Comparison of ENCODE assay signal across 27 cellular contexts in genomic region chr12:103530352-103530751, GRCh38. TPM values are rescaled to one million over a fixed set of nuclear protein-coding genes. Genes with fewer than 3 reads are reported as not detected.
DNase-seq lines count a peak whose midpoint lies in the region; ATAC-seq, FAIRE-seq and TF ChIP-seq lines count a peak whose summit lies in the region.
"Had no signal": no experiment of that assay in that cellular context is flagged by ENCODE, and none has a peak within 500 bp of the region (broad histone marks: within the 10 kb centered on the region; RNA-seq: fewer than 3 reads in every experiment).

No MANE protein-coding gene starts in this region.

- FAIRE-seq in GM12878 (lab: Jason Lieb, UNC) = no peak

- no peak for TF ChIP-seq CTCF in GM12878 (IDR thresholded peaks at IDR 0.05 in 2 of 3, conservative IDR thresholded peaks at IDR 0.05 in 1 of 3; ENCODE audit: control insufficient read depth in 2 of 3, extremely low read depth in 1 of 3, insufficient read depth in 1 of 3, low read depth in 3 of 3, low read length in 3 of 3)

- SMC1A ChIA-PET in GM12878 (lab: Charles Lee; ENCODE audit: uncharacterized antibody, unreplicated experiment) = interaction anchor here (0.7 to 10.1 kb wide), 17 partner anchors 9 to 648 kb away, joined by 3 to 111 read pairs (median 5); no protein-coding TSS in a partner anchor

- no peaks in the 10 kb centered on the region for H3K79me2 ChIP-seq in GM12878 (ENCODE audit: control insufficient read depth, insufficient read depth, low read length)

- no peaks in the 10 kb centered on the region for H3K36me3 Mint-ChIP-seq in activated CD4-positive, alpha-beta T cell treated with anti-CD3 and anti-CD28 coated beads for 36 hours (ENCODE audit: low read depth)

- H3K9me3 ChIP-seq in GM12878 (replicated peaks; ENCODE audit: control insufficient read depth, insufficient read depth, low read length) (no peaks in the 10 kb centered on the region; the same call in 2 of the 3 replicates), neuronal stem cell (replicated peaks in 1 of 2; ENCODE audit: control insufficient read depth in 2 of 2, insufficient read depth in 1 of 2, low read depth in 1 of 2, low read length in 2 of 2) (no peaks in the 10 kb centered on the region), mesenchymal stem cell (ENCODE audit: control insufficient read depth, low read length) (no peaks in the 10 kb centered on the region)
- H3K9me3 ChIP-seq: psoas muscle, thoracic aorta had no signal

- H4K8ac ChIP-seq in neuronal stem cell (ENCODE audit: low read depth, low read length) = no peak overlapping the region
- H4K8ac ChIP-seq in mesenchymal stem cell (ENCODE audit: low read length) = no peak overlapping the region

- H3K18ac ChIP-seq in neuronal stem cell (ENCODE audit: low read length) (no peak overlapping the region), mesenchymal stem cell (ENCODE audit: low read depth in 1 of 2, low read length in 2 of 2) (no peak overlapping the region)

- H4K91ac ChIP-seq in neuronal stem cell (ENCODE audit: low read depth, low read length, poor library complexity) = no peak overlapping the region
- no peak overlapping the region for H4K91ac ChIP-seq in mesenchymal stem cell (ENCODE audit: low read length)

- no peak overlapping the region for H3K4me3 Mint-ChIP-seq in activated CD4-positive, alpha-beta T cell treated with anti-CD3 and anti-CD28 coated beads for 36 hours

- H2AK5ac ChIP-seq in neuronal stem cell (ENCODE audit: low read depth, low read length) (no peak overlapping the region), mesenchymal stem cell (ENCODE audit: low read length, severe bottlenecking) (no peak overlapping the region)

- no TSS peak for BruUV-seq in GM12878 (replicated peaks; lab: Mats Ljungman, UMichigan)

- in situ Hi-C loops in GM12878 (cut with MboI) = loop anchor here (25.0 kb wide), 1 partner anchor 1593 kb away; no protein-coding TSS in a partner anchor

- H3K9ac ChIP-seq in GM12878 (ENCODE audit: control insufficient read depth, insufficient read depth, low read length) (no peak overlapping the region), neuronal stem cell (ENCODE audit: low read depth, low read length, poor library complexity) (no peak overlapping the region), mesenchymal stem cell (ENCODE audit: low read length) (no peak overlapping the region)
- H3K9ac ChIP-seq: KMS-11 had no signal

- ATAC-seq in activated CD4-positive, alpha-beta T cell treated with anti-CD3 and anti-CD28 coated beads for 36 hours = peak; percentile 33
- ATAC-seq in GM19463 (IDR thresholded peaks at IDR 0.05; ENCODE audit: unreplicated experiment) = peak; percentile 77
- peak; percentile 94 for ATAC-seq in GM12878
- ATAC-seq: psoas muscle had no signal

- peak overlapping the region; percentile 60 for H3K4me2 ChIP-seq in GM12878 (ENCODE audit: control insufficient read depth, insufficient read depth)
- H3K4me2 ChIP-seq in neuronal stem cell (ENCODE audit: insufficient read depth, low read length, poor library complexity, severe bottlenecking) = peak overlapping the region; percentile 37
- no peak overlapping the region for H3K4me2 ChIP-seq in mesenchymal stem cell (ENCODE audit: low read length, poor library complexity, severe bottlenecking)
- H3K4me2 ChIP-seq: KMS-11, smooth muscle cell had no signal

- H3K4me1 Mint-ChIP-seq in activated CD4-positive, alpha-beta T cell treated with anti-CD3 and anti-CD28 coated beads for 36 hours = peaks cover 2% of the 10 kb centered on the region

- H3K27me3 ChIP-seq in GM12878 (replicated peaks in 1 of 2; ENCODE audit: control insufficient read depth in 2 of 2, insufficient read depth in 2 of 2, low read length in 1 of 2) (no peaks in the 10 kb centered on the region), neuronal stem cell (ENCODE audit: control insufficient read depth in 3 of 3, insufficient read depth in 3 of 3, low read depth in 1 of 3, low read length in 3 of 3) (peaks cover 0 to 7% (median 0%) of the 10 kb centered on the region in 3 experiments), mesenchymal stem cell (ENCODE audit: control insufficient read depth in 1 of 2, insufficient read depth in 1 of 2, low read length in 2 of 2) (peaks cover 4 to 14% of the 10 kb centered on the region in 2 experiments)
- H3K27me3 ChIP-seq: cardiac muscle cell had no signal

- 1% methylated on average over 8 of the region's 8 CpGs for WGBS in GM12878 (ENCODE audit: insufficient coverage, insufficient replicate concordance, low lambda C conversion rate, missing lambda C conversion rate)
- WGBS in neuronal stem cell (ENCODE audit: extremely low coverage in 2 of 2, insufficient read length in 2 of 2, insufficient replicate concordance in 1 of 2), 2 donors = no CpG with 5 or more reads among the region's 8 CpGs
- WGBS in mesenchymal stem cell = 75% methylated on average over 8 of the region's 8 CpGs

- peaks cover 10% of the 10 kb centered on the region for H3K27me3 Mint-ChIP-seq in activated CD4-positive, alpha-beta T cell treated with anti-CD3 and anti-CD28 coated beads for 36 hours

- no peak overlapping the region for H2BK12ac ChIP-seq in neuronal stem cell (ENCODE audit: low read length)
- no peak overlapping the region for H2BK12ac ChIP-seq in mesenchymal stem cell (ENCODE audit: low read length in 2 of 2)

- H3K79me1 ChIP-seq in neuronal stem cell (ENCODE audit: low read depth, low read length) (no peaks in the 10 kb centered on the region), mesenchymal stem cell (replicated peaks; ENCODE audit: low read length, poor library complexity, severe bottlenecking) (no peaks in the 10 kb centered on the region)

- no peaks in the 10 kb centered on the region for H3K36me3 ChIP-seq in GM12878 (ENCODE audit: control insufficient read depth in 2 of 2, insufficient read depth in 2 of 2, low read length in 1 of 2)
- H3K36me3 ChIP-seq in neuronal stem cell (replicated peaks in 1 of 2; ENCODE audit: control insufficient read depth in 2 of 2, insufficient read depth in 2 of 2, low read length in 2 of 2) = no peaks in the 10 kb centered on the region
- no peaks in the 10 kb centered on the region for H3K36me3 ChIP-seq in mesenchymal stem cell (ENCODE audit: control insufficient read depth in 1 of 2, insufficient read depth in 2 of 2, low read depth in 1 of 2, low read length in 2 of 2)
- H3K36me3 ChIP-seq: cardiac muscle cell, thoracic aorta had no signal

- H3K4ac ChIP-seq in neuronal stem cell (ENCODE audit: low read length) = no peak overlapping the region
- no peak overlapping the region for H3K4ac ChIP-seq in mesenchymal stem cell (ENCODE audit: low read depth in 1 of 2, low read length in 2 of 2)

- H3K27ac Mint-ChIP-seq in activated CD4-positive, alpha-beta T cell treated with anti-CD3 and anti-CD28 coated beads for 36 hours = no peak overlapping the region

- intact Hi-C loops in activated CD4-positive, alpha-beta T cell treated with anti-CD3 and anti-CD28 coated beads for 36 hours (cut with DNase I, micrococcal nuclease) = no loop called here
- intact Hi-C loops in GM12878 (cut with micrococcal nuclease; ENCODE audit: unreplicated experiment) = loop anchor here (1.0 kb wide), 1 partner anchor 25 kb away; no protein-coding TSS in a partner anchor

- CTCF ChIA-PET in activated CD4-positive, alpha-beta T cell treated with anti-CD3 and anti-CD28 coated beads for 36 hours (lab: Charles Lee) = interaction anchor here (1.3 kb wide), 1 partner anchor 582 kb away, joined by 5 read pairs; no protein-coding TSS in a partner anchor
- CTCF ChIA-PET in GM12878 (lab: Yijun Ruan, JAX) = interaction anchor here (0.7 to 5.2 kb wide), 7 partner anchors 14 to 582 kb away, joined by 3 to 42 read pairs (median 10); partner anchors contain the start of gene C12orf42

- no peak; a peak in 1 of 4 replicates for TF ChIP-seq EP300 in GM12878 (IDR thresholded peaks at IDR 0.05; ENCODE audit: borderline replicate concordance in 1 of 2, control insufficient read depth in 1 of 2, low read depth in 2 of 2, low read length in 2 of 2)

- RAD21 ChIA-PET in GM12878 (lab: Charles Lee; ENCODE audit: unreplicated experiment) = interaction anchor here (0.7 to 3.9 kb wide), 13 partner anchors 10 to 651 kb away, joined by 3 to 34 read pairs (median 3); partner anchors contain the start of gene C12orf42

- no peaks in the 10 kb centered on the region for H4K20me1 ChIP-seq in GM12878 (ENCODE audit: control insufficient read depth, insufficient read depth)

- H2BK15ac ChIP-seq in neuronal stem cell (ENCODE audit: low read length) = no peak overlapping the region
- no peak overlapping the region for H2BK15ac ChIP-seq in mesenchymal stem cell (ENCODE audit: low read depth, poor library complexity, severe bottlenecking)

- H2AFZ ChIP-seq in GM12878 (ENCODE audit: control insufficient read depth, low read depth, low read length) (peak overlapping the region; percentile 52), neuronal stem cell (ENCODE audit: low read length) (no peak overlapping the region), mesenchymal stem cell (ENCODE audit: low read depth, low read length) (no peak overlapping the region)

- no peak overlapping the region for H3K23ac ChIP-seq in neuronal stem cell (ENCODE audit: low read depth, low read length, poor library complexity)
- H3K23ac ChIP-seq in mesenchymal stem cell (ENCODE audit: low read length in 2 of 2) = no peak overlapping the region

- H2BK5ac ChIP-seq in neuronal stem cell (ENCODE audit: low read length) = no peak overlapping the region
- no peak overlapping the region for H2BK5ac ChIP-seq in mesenchymal stem cell (ENCODE audit: low read depth, low read length, poor library complexity, severe bottlenecking)

- H3K9me3 Mint-ChIP-seq in activated CD4-positive, alpha-beta T cell treated with anti-CD3 and anti-CD28 coated beads for 36 hours (ENCODE audit: low read depth) = no peaks in the 10 kb centered on the region

- H3K27ac ChIP-seq in GM12878 (ENCODE audit: control insufficient read depth, insufficient read depth) (no peak overlapping the region), neuronal stem cell (replicated peaks; ENCODE audit: low read length) (no peak overlapping the region), mesenchymal stem cell (ENCODE audit: low read length, poor library complexity, severe bottlenecking) (no peak overlapping the region)
- H3K27ac ChIP-seq: C4-2B, cardiac muscle cell, epithelial cell of prostate, KMS-11, psoas muscle, thoracic aorta, VCaP had no signal

- POLR2A ChIA-PET in activated CD4-positive, alpha-beta T cell treated with anti-CD3 and anti-CD28 coated beads for 36 hours (lab: Charles Lee) = no interaction called here
- POLR2A ChIA-PET in GM12878 (lab: Charles Lee) = interaction anchor here (1.3 kb wide), 1 partner anchor 30 kb away, joined by 4 read pairs; no protein-coding TSS in a partner anchor

- peaks cover 8% of the 10 kb centered on the region for H3K4me1 ChIP-seq in GM12878 (ENCODE audit: control insufficient read depth, insufficient read depth, low read length)
- peaks cover 0 to 12% of the 10 kb centered on the region in 2 donors for H3K4me1 ChIP-seq in neuronal stem cell (ENCODE audit: control insufficient read depth in 2 of 2, insufficient read depth in 1 of 2, low read depth in 1 of 2, low read length in 2 of 2)
- H3K4me1 ChIP-seq in mesenchymal stem cell (ENCODE audit: control insufficient read depth, insufficient read depth, low read depth, low read length) = peaks cover 3% of the 10 kb centered on the region
- H3K4me1 ChIP-seq: psoas muscle had no signal

- TF ChIP-seq RAD21 in GM12878 (IDR thresholded peaks at IDR 0.05; ENCODE audit: insufficient read depth, low read depth, low read length) = no peak

- no peak overlapping the region for H2BK120ac ChIP-seq in neuronal stem cell (ENCODE audit: low read depth, low read length)
- no peak overlapping the region for H2BK120ac ChIP-seq in mesenchymal stem cell (ENCODE audit: low read depth, low read length)

- DNase-seq in activated CD4-positive, alpha-beta T cell treated with anti-CD3 and anti-CD28 coated beads for 36 hours = peak; percentile 10
- DNase-seq in activated CD4-positive, alpha-beta T cell treated with anti-CD3 and anti-CD28 coated beads, Interleukin-2, amount 50 U/mL, for 1 hour = no peak
- DNase-seq in GM12878 (ENCODE audit: low read depth, low spot score) (no peak), neuronal stem cell (ENCODE audit: low spot score) (no peak), midbrain (lab: John Stamatoyannopoulos, UW) (no peak), mesenchymal stem cell (no peak), COLO829 (ENCODE audit: low spot score) (no peak)
- DNase-seq: dermis blood vessel endothelial cell; DMS153; foreskin fibroblast; NCI-H2081; NCI-H526 treated with DMSO at 0.1 percent for 48 hours; psoas muscle; SIG-M5; stimulated activated CD8-positive, alpha-beta memory T cell treated with anti-CD3 and anti-CD28 coated beads, Interleukin-4, amount 100 ng/mL, for 48 hours; T-helper 1 cell had no signal

- no peak overlapping the region for H3K14ac ChIP-seq in neuronal stem cell (ENCODE audit: low read length)
- no peak overlapping the region for H3K14ac ChIP-seq in mesenchymal stem cell (ENCODE audit: low read length in 2 of 2)

- TF ChIP-seq POLR2A in GM12878 (IDR thresholded peaks at IDR 0.05; ENCODE audit: low read depth, low read length) = no peak

- H3K4me3 ChIP-seq in GM12878 = no peak overlapping the region
- no peak overlapping the region for H3K4me3 ChIP-seq in neuronal stem cell (ENCODE audit: low read length in 2 of 2)
- no peak overlapping the region for H3K4me3 ChIP-seq in mesenchymal stem cell (ENCODE audit: insufficient read depth in 1 of 2, low read depth in 1 of 2, low read length in 2 of 2)
- H3K4me3 ChIP-seq: cardiac muscle cell, psoas muscle, smooth muscle cell, thoracic aorta had no signal

RNA-seq across cellular contexts. Expression of gene C12orf42, which starts 34.6 kb away (rescaled TPM):
- under 1 TPM in 1 of 2 experiments, not detected in 1; 0.23 TPM for total RNA-seq in activated CD4-positive, alpha-beta T cell treated with anti-CD3 and anti-CD28 coated beads for 36 hours
- total RNA-seq in GM12878 (2013; cell fraction: nucleolus; rRNA removed) = 12.6 and 19.3 TPM in 2 replicates
- 4.0 and 4.1 TPM in 2 replicates for total RNA-seq in GM12878 (2014; rRNA removed)
- 2.3 and 2.8 TPM in 2 replicates for total RNA-seq in GM12878 (2014; rRNA removed; fragmentation: Illumina TruSeq; extraction: Trizol)
- 2.0 and 2.3 TPM in 2 replicates for total RNA-seq in GM12878 (2021)
- not detected for polyA plus RNA-seq in GM12878 (2011; ENCODE audit: low read depth)
- polyA plus RNA-seq in GM12878 (2011; rRNA removed) = 7.0 and 8.2 TPM in 2 replicates
- polyA plus RNA-seq in GM12878 (2011; cell fraction: cytosol; rRNA removed) = 4.0 and 4.1 TPM in 2 replicates
- polyA plus RNA-seq in GM12878 (2011; cell fraction: nucleus; rRNA removed) = 10.2 and 13.2 TPM in 2 replicates
- 0.66 and 0.74 TPM in 2 replicates for polyA plus RNA-seq in GM12878 (2012)
- 2.6 and 3.4 TPM in 2 replicates for polyA plus RNA-seq in GM12878 (2014; fragmentation: Illumina TruSeq; extraction: Trizol)
- 1 to 10 TPM; 1.8 to 1.9 TPM for polyA plus RNA-seq in GM12878 (2014; fragmentation: Nextera tagmentation; extraction: Ambion mirVana)
- polyA plus RNA-seq in GM12878 (2014; rRNA removed) = 1.8 and 1.9 TPM in 2 replicates
- 1 to 10 TPM; 1.4 to 2.5 TPM for polyA plus RNA-seq in GM12878 (2016; fragmentation: Nextera tagmentation; extraction: Ambion mirVana)
- polyA minus RNA-seq in GM12878 (2011; rRNA and poly(A)+ RNA removed) = 6.9 and 10.4 TPM in 2 replicates
- 1.7 and 4.9 TPM in 2 replicates for polyA minus RNA-seq in GM12878 (2011; cell fraction: cytosol; rRNA and poly(A)+ RNA removed)
- polyA minus RNA-seq in GM12878 (2011; cell fraction: nucleus; rRNA and poly(A)+ RNA removed) = 21.4 and 23.9 TPM in 2 replicates
- polyA plus RNA-seq in neuronal stem cell (2013, experiment 1 of 2) = 0.15 TPM
- 0.07 TPM for polyA plus RNA-seq in neuronal stem cell (2013, experiment 2 of 2)
- polyA plus RNA-seq in mesenchymal stem cell (2013, experiment 1 of 2) = not detected
- polyA plus RNA-seq in mesenchymal stem cell (2013, experiment 2 of 2) = not detected
- total RNA-seq: cardiac muscle cell, dermis blood vessel endothelial cell, H4, HT1080, psoas muscle, smooth muscle cell, thoracic aorta had no signal
- polyA plus RNA-seq: cardiac muscle cell, psoas muscle, smooth muscle cell had no signal

RNA-seq across cellular contexts. Expression of gene STAB2, which starts 56.7 kb away (rescaled TPM):
- not detected for total RNA-seq in activated CD4-positive, alpha-beta T cell treated with anti-CD3 and anti-CD28 coated beads for 36 hours
- total RNA-seq in GM12878 (2013; cell fraction: nucleolus; rRNA removed) = 0.29 and 0.31 TPM in 2 replicates
- 0.11 TPM in 1 of 2 replicates, not detected in the other for total RNA-seq in GM12878 (2014; rRNA removed)
- total RNA-seq in GM12878 (2014; rRNA removed; fragmentation: Illumina TruSeq; extraction: Trizol) = not detected in 2 replicates
- total RNA-seq in GM12878 (2021) = not detected in 2 replicates
- not detected for polyA plus RNA-seq in GM12878 (2011; ENCODE audit: low read depth)
- polyA plus RNA-seq in GM12878 (2011; rRNA removed) = not detected in 2 replicates
- under 0.01 and 0.02 TPM in 2 replicates for polyA plus RNA-seq in GM12878 (2011; cell fraction: cytosol; rRNA removed)
- 0.03 TPM in 2 replicates for polyA plus RNA-seq in GM12878 (2011; cell fraction: nucleus; rRNA removed)
- polyA plus RNA-seq in GM12878 (2012) = 0.01 TPM in 2 replicates
- not detected in 2 replicates for polyA plus RNA-seq in GM12878 (2014; fragmentation: Illumina TruSeq; extraction: Trizol)
- not detected for polyA plus RNA-seq in GM12878 (2014; fragmentation: Nextera tagmentation; extraction: Ambion mirVana)
- not detected in 2 replicates for polyA plus RNA-seq in GM12878 (2014; rRNA removed)
- polyA plus RNA-seq in GM12878 (2016; fragmentation: Nextera tagmentation; extraction: Ambion mirVana) = under 1 TPM in 1 of 2 experiments, not detected in 1; 0.37 TPM
- not detected in 2 replicates for polyA minus RNA-seq in GM12878 (2011; rRNA and poly(A)+ RNA removed)
- polyA minus RNA-seq in GM12878 (2011; cell fraction: cytosol; rRNA and poly(A)+ RNA removed) = not detected in 2 replicates
- polyA minus RNA-seq in GM12878 (2011; cell fraction: nucleus; rRNA and poly(A)+ RNA removed) = not detected in 2 replicates
- polyA plus RNA-seq in neuronal stem cell (2013, experiment 1 of 2) = not detected
- not detected for polyA plus RNA-seq in neuronal stem cell (2013, experiment 2 of 2)
- not detected for polyA plus RNA-seq in mesenchymal stem cell (2013, experiment 1 of 2)
- polyA plus RNA-seq in mesenchymal stem cell (2013, experiment 2 of 2) = not detected
- total RNA-seq: H4, HT1080, smooth muscle cell, thoracic aorta had no signal
- polyA plus RNA-seq: cardiac muscle cell, neural cell, smooth muscle cell had no signal

Comparison
In these comparisons a context has a peak if more than half of its experiments do, and no peak if none do; other contexts are left out.
1. ATAC-seq: peak in every context shown above with its lines; median percentile 94 in GM12878; 77 in GM19463; 33 in activated CD4-positive, alpha-beta T cell treated with anti-CD3 and anti-CD28 coated beads for 36 hours.